Comparison of ENCODE assay signal across 25 cellular contexts in the genomic region with DNA sequence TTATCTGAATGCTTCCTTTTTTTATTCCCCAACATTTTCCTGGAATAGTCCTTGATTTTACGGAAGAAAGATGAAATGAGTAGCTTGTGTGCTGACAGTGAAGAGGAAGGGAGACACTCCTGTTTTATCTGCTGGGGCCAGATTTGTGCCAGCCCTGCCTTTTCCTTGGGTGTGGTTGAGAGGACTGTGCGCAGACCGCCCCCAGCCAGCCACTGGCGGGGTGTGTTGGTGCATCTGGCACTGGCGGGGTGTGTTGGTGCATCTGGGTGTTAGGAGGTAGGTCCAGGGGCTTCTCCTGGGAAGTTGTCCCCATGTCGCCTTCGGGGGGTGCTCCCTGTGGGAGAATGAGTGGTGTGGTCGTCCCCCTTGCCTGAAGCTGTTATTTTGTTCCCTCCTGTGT.
"Had no signal": no experiment of that assay in that cellular context is flagged by ENCODE, and none has a peak within 500 bp of the region (broad histone marks: within the 10 kb centered on the region; RNA-seq: fewer than 3 reads in every experiment).

No MANE protein-coding gene starts in this region.

- H3K27me3 Mint-ChIP-seq: activated naive CD4-positive, alpha-beta T cell treated with anti-CD3 and anti-CD28 coated beads, Interleukin-2, amount 50 U/mL, for 24 hours had no signal

- ATAC-seq: activated CD4-positive, CD25-positive, alpha-beta regulatory T cell treated with anti-CD3 and anti-CD28 coated beads, Interleukin-2, amount 50 U/mL, for 24 hours; activated CD8-positive, alpha-beta T cell treated with anti-CD3 and anti-CD28 coated beads, Interleukin-2, amount 10 ng/mL, durations not matched to agents 7 days and 5 days; PC-3; SK-N-SH treated with all-trans-retinoic acid at 6 μM for 48 hours had no signal

- H3K27ac Mint-ChIP-seq: activated CD8-positive, alpha-beta T cell treated with anti-CD3 and anti-CD28 coated beads, Interleukin-2, amount 10 ng/mL, durations not matched to agents 7 days and 5 days; activated naive CD4-positive, alpha-beta T cell treated with anti-CD3 and anti-CD28 coated beads, Interleukin-2, amount 50 U/mL, for 24 hours; T-helper 1 cell treated with Interleukin-12 subunit alpha and Interleukin-12 subunit beta and Interleukin-4 antibody, amounts not matched to agents 30 μg/mL and 1 μg/mL, for 36 hours had no signal

- H3K4me3 Mint-ChIP-seq: activated CD8-positive, alpha-beta T cell treated with anti-CD3 and anti-CD28 coated beads, Interleukin-2, amount 10 ng/mL, durations not matched to agents 7 days and 5 days; activated naive CD4-positive, alpha-beta T cell treated with anti-CD3 and anti-CD28 coated beads, Interleukin-2, amount 50 U/mL, for 24 hours; T-helper 1 cell treated with Interleukin-12 subunit alpha and Interleukin-12 subunit beta and Interleukin-4 antibody, amounts not matched to agents 30 μg/mL and 1 μg/mL, for 36 hours had no signal

- H3K4me1 Mint-ChIP-seq: activated naive CD4-positive, alpha-beta T cell treated with anti-CD3 and anti-CD28 coated beads, Interleukin-2, amount 50 U/mL, for 24 hours had no signal

- DNase-seq: activated CD4-positive, alpha-beta T cell treated with anti-CD3 and anti-CD28 coated beads for 4 hours; activated CD8-positive, alpha-beta memory T cell treated with anti-CD3 and anti-CD28 coated beads, Interleukin-2, amount 50 U/mL, for 48 hours; activated CD8-positive, alpha-beta T cell treated with anti-CD3 and anti-CD28 coated beads, Interleukin-2, amount 10 ng/mL, durations not matched to agents 7 days and 5 days; activated naive CD4-positive, alpha-beta T cell; activated T-cell treated with anti-CD3 and anti-CD28 coated beads, Interleukin-2, amount 50 U/mL, for 1 hour; aorta; central memory CD4-positive, alpha-beta T cell; MG63; MV-4-11; NCI-H1092 treated with DMSO at 0.1 percent for 48 hours; NCI-H1436; NCI-H1694 treated with DMSO at 0.1 percent for 48 hours; NCI-H2029 treated with DMSO at 0.1 percent for 48 hours; NCI-H345; NCI-H510A; NCI-H526 treated with DMSO at 0.1 percent for 48 hours; NCI-H82; PC-3; SHP77; SW 1271; WERI-Rb-1 had no signal

- H3K9me3 Mint-ChIP-seq: activated naive CD4-positive, alpha-beta T cell treated with anti-CD3 and anti-CD28 coated beads, Interleukin-2, amount 50 U/mL, for 24 hours; T-helper 1 cell treated with Interleukin-12 subunit alpha and Interleukin-12 subunit beta and Interleukin-4 antibody, amounts not matched to agents 30 μg/mL and 1 μg/mL, for 36 hours had no signal
